34 cellular contexts compared by ENCODE assay signal in genomic region chr16:79926451-79927205, GRCh38.
"Had no signal": no experiment of that assay in that cellular context is flagged by ENCODE, and none has a peak within 500 bp of the region (broad histone marks: within the 10 kb centered on the region; RNA-seq: fewer than 3 reads in every experiment).

No MANE protein-coding gene starts in this region.

- ATAC-seq: activated naive CD4-positive, alpha-beta T cell treated with anti-CD3 and anti-CD28 coated beads, Interleukin-2, amount 50 U/mL, for 72 hours; activated naive CD8-positive, alpha-beta T cell treated with anti-CD3 and anti-CD28 coated beads, Interleukin-2, amount 50 U/mL, for 24 hours; activated T-cell treated with anti-CD3 and anti-CD28 coated beads, Interleukin-2, amount 50 U/mL, for 4 hours; activated T-cell treated with anti-CD3 and anti-CD28 coated beads, Interleukin-2, amount 50 U/mL, for 72 hours; activated T-helper 17 cell treated with anti-CD3 and anti-CD28 coated beads, Interleukin-2, amount 50 U/mL, for 72 hours; body of pancreas had no signal

- H3K27ac ChIP-seq: adrenal gland, ascending aorta, body of pancreas, brain microvascular endothelial cell, breast epithelium, cardiac muscle cell had no signal

- H3K4me3 ChIP-seq: adrenal gland, ascending aorta, body of pancreas, breast epithelium, cardiac muscle cell had no signal

- H3K27me3 ChIP-seq: adrenal gland, ascending aorta, body of pancreas, brain microvascular endothelial cell, breast epithelium had no signal

- DNase-seq: activated effector memory CD4-positive, alpha-beta T cell treated with anti-CD3 and anti-CD28 coated beads, Interleukin-2, amount 50 U/mL, for 16 hours; activated effector memory CD4-positive, alpha-beta T cell treated with Interleukin-2 at 50 U/mL for 16 hours; activated gamma-delta T cell; activated gamma-delta T cell treated with Interleukin-2 at 50 U/mL for 16 hours; activated naive CD4-positive, alpha-beta T cell; activated naive CD4-positive, alpha-beta T cell treated with anti-CD3 and anti-CD28 coated beads for 36 hours; activated naive CD4-positive, alpha-beta T cell treated with anti-CD3 and anti-CD28 coated beads, Interleukin-2, amount 10 ng/mL, durations not matched to agents 7 days and 5 days; activated naive CD4-positive, alpha-beta T cell treated with anti-CD3 and anti-CD28 coated beads, Interleukin-2, amount 50 U/mL, for 16 hours; activated naive CD4-positive, alpha-beta T cell treated with Interleukin-2 at 50 U/mL for 16 hours; activated naive CD8-positive, alpha-beta T cell treated with anti-CD3 and anti-CD28 coated beads for 36 hours; activated naive CD8-positive, alpha-beta T cell treated with anti-CD3 and anti-CD28 coated beads, Interleukin-2, amount 10 ng/mL, durations not matched to agents 7 days and 5 days; activated naive CD8-positive, alpha-beta T cell treated with anti-CD3 and anti-CD28 coated beads, Interleukin-2, amount 50 U/mL, for 24 hours; activated T-cell treated with anti-CD3 and anti-CD28 coated beads, Interleukin-2, amount 50 U/mL, for 1 hour; activated T-cell treated with anti-CD3 and anti-CD28 coated beads, Interleukin-2, amount 50 U/mL, for 24 hours; activated T-cell treated with anti-CD3 and anti-CD28 coated beads, Interleukin-2, amount 50 U/mL, for 4 hours; activated T-cell treated with anti-CD3 and anti-CD28 coated beads, Interleukin-2, amount 50 U/mL, for 48 hours; activated T-cell treated with anti-CD3 and anti-CD28 coated beads, Interleukin-2, amount 50 U/mL, for 72 hours; adrenal gland; amniotic stem cell; amygdala; anterior cingulate cortex; aorta; body of pancreas; brain microvascular endothelial cell; caudate nucleus; central memory CD4-positive, alpha-beta T cell; cerebellar nuclear complex had no signal

- H3K4me1 ChIP-seq: adrenal gland, ascending aorta, body of pancreas, breast epithelium had no signal

- FAIRE-seq: astrocyte, bronchial epithelial cell had no signal

- H3K9me3 ChIP-seq: adrenal gland, ascending aorta, body of pancreas, breast epithelium had no signal

- H3K36me3 ChIP-seq: adrenal gland, ascending aorta, brain microvascular endothelial cell, breast epithelium, cardiac muscle cell had no signal
